18 cellular contexts compared by ENCODE assay signal in genomic region chr6:46104209-46104608, GRCh38. TPM values are rescaled to one million over a fixed set of nuclear protein-coding genes. Genes with fewer than 3 reads are reported as not detected.
A peak's percentile ranks its signal among the peaks of the same experiment; 100 is the strongest.
DNase-seq lines count a peak whose midpoint lies in the region; ATAC-seq and TF ChIP-seq lines count a peak whose summit lies in the region.
"Had no signal": no experiment of that assay in that cellular context is flagged by ENCODE, and none has a peak within 500 bp of the region (broad histone marks: within the 10 kb centered on the region; RNA-seq: fewer than 3 reads in every experiment).

No MANE protein-coding gene starts in this region.

- ATAC-seq in GM18870 (IDR thresholded peaks at IDR 0.05; ENCODE audit: unreplicated experiment) (peak; percentile 67), GM21786 (IDR thresholded peaks at IDR 0.05; ENCODE audit: unreplicated experiment) (peak; percentile 77), HG03342 (IDR thresholded peaks at IDR 0.05; ENCODE audit: unreplicated experiment) (peak; percentile 78), heart left ventricle (no peak)
- no peak for ATAC-seq in stimulated activated effector memory CD8-positive, alpha-beta T cell treated with anti-CD3 and anti-CD28 coated beads, Interleukin-12 subunit alpha, Interleukin-12 subunit beta, amount 100 ng/mL, for 72 hours
- ATAC-seq: HepG2, left lung had no signal

- H3K36me3 Mint-ChIP-seq in stimulated activated effector memory CD8-positive, alpha-beta T cell treated with anti-CD3 and anti-CD28 coated beads, Interleukin-12 subunit alpha, Interleukin-12 subunit beta, amount 100 ng/mL, for 72 hours: no peaks in the 10 kb centered on the region

- no peak for TF ChIP-seq CTCF in heart left ventricle (IDR thresholded peaks at IDR 0.05)

- H3K9me3 ChIP-seq in SJCRH30 (replicated peaks) (no peaks in the 10 kb centered on the region), heart left ventricle (peaks cover 0 to 14% (median 4%) of the 10 kb centered on the region in 12 donors)
- H3K9me3 ChIP-seq: suprapubic skin had no signal

- H3K27me3 ChIP-seq in SJCRH30 (no peaks in the 10 kb centered on the region), heart left ventricle (no peaks in the 10 kb centered on the region)
- H3K27me3 ChIP-seq: left lung, sigmoid colon, suprapubic skin had no signal

- H3K36me3 ChIP-seq in SJCRH30 (no peaks in the 10 kb centered on the region), heart left ventricle (no peaks in the 10 kb centered on the region)
- H3K36me3 ChIP-seq: left lung, sigmoid colon, suprapubic skin had no signal

- H3K4me3 ChIP-seq in SJCRH30 (no peak overlapping the region), heart left ventricle (no peak overlapping the region)
- H3K4me3 ChIP-seq: left lung, sigmoid colon, suprapubic skin had no signal

- no peak for DNase-seq in stimulated activated effector memory CD8-positive, alpha-beta T cell treated with anti-CD3 and anti-CD28 coated beads, Interleukin-12 subunit alpha, Interleukin-12 subunit beta, amount 100 ng/mL, for 72 hours (ENCODE audit: low spot score in 2 of 2)
- DNase-seq in foreskin melanocyte: no peak
- DNase-seq in SJCRH30: no peak
- no peak for DNase-seq in heart left ventricle
- DNase-seq: activated CD4-positive, alpha-beta T cell treated with anti-CD3 and anti-CD28 coated beads for 48 hours; activated CD8-positive, alpha-beta memory T cell treated with anti-CD3 and anti-CD28 coated beads, Interleukin-2, amount 50 U/mL, for 4 hours; activated naive CD4-positive, alpha-beta T cell treated with Interleukin-2 at 50 U/mL for 16 hours; left lung; NCI-H187; occipital lobe; sigmoid colon; stimulated activated CD4-positive, alpha-beta T cell treated with anti-CD3 and anti-CD28 coated beads, Interleukin-4, amount 100 ng/mL, for 1 hour had no signal

- 60 to 78% (median 68%) methylated on average over 3 of the region's 3 CpGs for WGBS in heart left ventricle, 4 donors

- H3K9me3 Mint-ChIP-seq in stimulated activated effector memory CD8-positive, alpha-beta T cell treated with anti-CD3 and anti-CD28 coated beads, Interleukin-12 subunit alpha, Interleukin-12 subunit beta, amount 100 ng/mL, for 72 hours: peaks cover 2% of the 10 kb centered on the region

- H3K4me1 ChIP-seq in SJCRH30: no peaks in the 10 kb centered on the region; the same call in 1 of the 2 replicates
- peaks cover 0 to 14% (median 0%) of the 10 kb centered on the region in 12 donors for H3K4me1 ChIP-seq in heart left ventricle
- H3K4me1 ChIP-seq: left lung, sigmoid colon, suprapubic skin had no signal

- peak overlapping the region; percentile 9 for H3K27ac Mint-ChIP-seq in stimulated activated effector memory CD8-positive, alpha-beta T cell treated with anti-CD3 and anti-CD28 coated beads, Interleukin-12 subunit alpha, Interleukin-12 subunit beta, amount 100 ng/mL, for 72 hours

- TF ChIP-seq POLR2A in heart left ventricle (IDR thresholded peaks at IDR 0.05): no peak

- intact Hi-C loops in heart left ventricle (cut with DNase I): loop anchor here in 1 of 10 donors (10.0 kb wide), 1 partner anchor 101 kb away; no protein-coding TSS in a partner anchor

- no peak overlapping the region for H3K4me3 Mint-ChIP-seq in stimulated activated effector memory CD8-positive, alpha-beta T cell treated with anti-CD3 and anti-CD28 coated beads, Interleukin-12 subunit alpha, Interleukin-12 subunit beta, amount 100 ng/mL, for 72 hours

- peaks cover 19% of the 10 kb centered on the region for H3K4me1 Mint-ChIP-seq in stimulated activated effector memory CD8-positive, alpha-beta T cell treated with anti-CD3 and anti-CD28 coated beads, Interleukin-12 subunit alpha, Interleukin-12 subunit beta, amount 100 ng/mL, for 72 hours

- no peak overlapping the region for H3K27ac ChIP-seq in SJCRH30
- H3K27ac ChIP-seq in heart left ventricle: no peak overlapping the region
- H3K27ac ChIP-seq: left lung, sigmoid colon, suprapubic skin had no signal

RNA-seq across cellular contexts. Expression of gene ENPP4, which starts 25.6 kb away (rescaled TPM):
- total RNA-seq in SJCRH30 (2014; rRNA removed; shearing (Covaris generic)): 0.23 and 0.32 TPM in 2 replicates
- 10 to 100 TPM; 17.6 to 29.2 (median 20.6) TPM for total RNA-seq in heart left ventricle
- polyA plus RNA-seq in heart left ventricle: 10 to 100 TPM in 1 of 2 donors, 1 to 10 TPM in 1; 8.0 to 39.6 TPM
- total RNA-seq: G401 had no signal

Comparison
In these comparisons a context has a peak if more than half of its experiments do, and no peak if none do; other contexts are left out.
1. ATAC-seq: peak in GM18870 (single experiment), GM21786 (single experiment) and HG03342 (single experiment); none in stimulated activated effector memory CD8-positive, alpha-beta T cell treated with anti-CD3 and anti-CD28 coated beads, Interleukin-12 subunit alpha, Interleukin-12 subunit beta, amount 100 ng/mL, for 72 hours (single experiment) and heart left ventricle (0 of 4).
2. RNA of gene ENPP4, which starts 25.6 kb away (total RNA-seq): 17.6 to 29.2 TPM in heart left ventricle; 0.23 to 0.32 TPM in SJCRH30; every median in the first group is over 10 times any median in the second.